In genomic region chr1:100785399-100786082, GRCh38 we compare ENCODE assay signal across 1 cellular context.
TF ChIP-seq lines count a peak whose summit lies in the region.

No MANE protein-coding gene starts in this region.

TF ChIP-seq in K562, 482 proteins besides CTCF, POLR2A, EP300 and RAD21 (continued from another document and continues in another):
- no peak for TF ChIP-seq ASH1L (IDR thresholded peaks at IDR 0.05; ENCODE audit: borderline replicate concordance, low read depth, partially characterized antibody)
- TF ChIP-seq HDAC8 (tag; IDR thresholded peaks at IDR 0.05): no peak
- TF ChIP-seq CAMTA2 (CRISPR knock-in tag; conservative IDR thresholded peaks at IDR 0.05): no peak
- no peak for TF ChIP-seq ZFX (CRISPR knock-in tag; IDR thresholded peaks at IDR 0.05)
- TF ChIP-seq NCOA1 (IDR thresholded peaks at IDR 0.05; ENCODE audit: low read depth): 0 out of 2 replicates have a peak, but pooled peaks have one; percentile 53
- peak; percentile 63; the same call in 1 of the 2 replicates for TF ChIP-seq TCF7 (IDR thresholded peaks at IDR 0.05; ENCODE audit: borderline replicate concordance)
- no peak for TF ChIP-seq PHTF2 (CRISPR knock-in tag; IDR thresholded peaks at IDR 0.05)
- TF ChIP-seq, protein P1, sequence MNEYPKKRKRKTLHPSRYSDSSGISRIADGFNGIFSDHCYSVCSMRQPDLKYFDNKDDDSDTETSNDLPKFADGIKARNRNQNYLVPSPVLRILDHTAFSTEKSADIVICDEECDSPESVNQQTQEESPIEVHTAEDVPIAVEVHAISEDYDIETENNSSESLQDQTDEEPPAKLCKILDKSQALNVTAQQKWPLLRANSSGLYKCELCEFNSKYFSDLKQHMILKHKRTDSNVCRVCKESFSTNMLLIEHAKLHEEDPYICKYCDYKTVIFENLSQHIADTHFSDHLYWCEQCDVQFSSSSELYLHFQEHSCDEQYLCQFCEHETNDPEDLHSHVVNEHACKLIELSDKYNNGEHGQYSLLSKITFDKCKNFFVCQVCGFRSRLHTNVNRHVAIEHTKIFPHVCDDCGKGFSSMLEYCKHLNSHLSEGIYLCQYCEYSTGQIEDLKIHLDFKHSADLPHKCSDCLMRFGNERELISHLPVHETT (CRISPR knock-in tag; conservative IDR thresholded peaks at IDR 0.05 in 1 of 2, IDR thresholded peaks at IDR 0.05 in 1 of 2): peak in 1 of 2 experiments; percentile 71; a peak in 1 of 4 replicates
- no peak for TF ChIP-seq PPARD (CRISPR knock-in tag; IDR thresholded peaks at IDR 0.05)
- TF ChIP-seq BRF2 (IDR thresholded peaks at IDR 0.05; ENCODE audit: borderline replicate concordance, insufficient read depth, insufficient read length): no peak
- TF ChIP-seq ZBTB17 (CRISPR knock-in tag; IDR thresholded peaks at IDR 0.05): no peak
- no peak for TF ChIP-seq ZNF507 (tag; conservative IDR thresholded peaks at IDR 0.05)
- TF ChIP-seq PHF8 (IDR thresholded peaks at IDR 0.05; ENCODE audit: borderline replicate concordance, low read length): 0 out of 2 replicates have a peak, but pooled peaks have one; percentile 9
- peak; percentile 13 to 61; a peak in 2 of 4 replicates for TF ChIP-seq KDM1A (IDR thresholded peaks at IDR 0.05)
- TF ChIP-seq ZFPM2 (CRISPR knock-in tag; IDR thresholded peaks at IDR 0.05): no peak
- TF ChIP-seq, protein P2, sequence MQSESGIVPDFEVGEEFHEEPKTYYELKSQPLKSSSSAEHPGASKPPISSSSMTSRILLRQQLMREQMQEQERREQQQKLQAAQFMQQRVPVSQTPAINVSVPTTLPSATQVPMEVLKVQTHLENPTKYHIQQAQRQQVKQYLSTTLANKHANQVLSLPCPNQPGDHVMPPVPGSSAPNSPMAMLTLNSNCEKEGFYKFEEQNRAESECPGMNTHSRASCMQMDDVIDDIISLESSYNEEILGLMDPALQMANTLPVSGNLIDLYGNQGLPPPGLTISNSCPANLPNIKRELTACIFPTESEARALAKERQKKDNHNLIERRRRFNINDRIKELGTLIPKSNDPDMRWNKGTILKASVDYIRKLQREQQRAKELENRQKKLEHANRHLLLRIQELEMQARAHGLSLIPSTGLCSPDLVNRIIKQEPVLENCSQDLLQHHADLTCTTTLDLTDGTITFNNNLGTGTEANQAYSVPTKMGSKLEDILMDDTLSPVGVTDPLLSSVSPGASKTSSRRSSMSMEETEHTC (IDR thresholded peaks at IDR 0.05): no peak
- TF ChIP-seq, protein P3, sequence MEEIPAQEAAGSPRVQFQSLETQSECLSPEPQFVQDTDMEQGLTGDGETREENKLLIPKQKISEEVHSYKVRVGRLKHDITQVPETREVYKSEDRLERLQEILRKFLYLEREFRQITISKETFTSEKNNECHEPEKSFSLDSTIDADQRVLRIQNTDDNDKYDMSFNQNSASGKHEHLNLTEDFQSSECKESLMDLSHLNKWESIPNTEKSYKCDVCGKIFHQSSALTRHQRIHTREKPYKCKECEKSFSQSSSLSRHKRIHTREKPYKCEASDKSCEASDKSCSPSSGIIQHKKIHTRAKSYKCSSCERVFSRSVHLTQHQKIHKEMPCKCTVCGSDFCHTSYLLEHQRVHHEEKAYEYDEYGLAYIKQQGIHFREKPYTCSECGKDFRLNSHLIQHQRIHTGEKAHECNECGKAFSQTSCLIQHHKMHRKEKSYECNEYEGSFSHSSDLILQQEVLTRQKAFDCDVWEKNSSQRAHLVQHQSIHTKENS (CRISPR knock-in tag; IDR thresholded peaks at IDR 0.05): no peak
- TF ChIP-seq RFX5 (IDR thresholded peaks at IDR 0.05; ENCODE audit: low read depth, low read length): no peak
- no peak for TF ChIP-seq E4F1 (CRISPR knock-in tag; IDR thresholded peaks at IDR 0.05; ENCODE audit: borderline replicate concordance)
- TF ChIP-seq GATAD2A (IDR thresholded peaks at IDR 0.05): no peak
- no peak for TF ChIP-seq MTF1 (CRISPR knock-in tag; IDR thresholded peaks at IDR 0.05; ENCODE audit: borderline replicate concordance)
- no peak for TF ChIP-seq MCM2 (IDR thresholded peaks at IDR 0.05; ENCODE audit: low read depth)
- no peak for TF ChIP-seq CREB5 (CRISPR knock-in tag; IDR thresholded peaks at IDR 0.05)
- TF ChIP-seq CSDE1 (IDR thresholded peaks at IDR 0.05): no peak
- no peak for TF ChIP-seq GATAD2B (IDR thresholded peaks at IDR 0.05; ENCODE audit: borderline replicate concordance)
- no peak for TF ChIP-seq ZNF277 (CRISPR knock-in tag; IDR thresholded peaks at IDR 0.05; ENCODE audit: borderline replicate concordance)
- TF ChIP-seq, protein P4, sequence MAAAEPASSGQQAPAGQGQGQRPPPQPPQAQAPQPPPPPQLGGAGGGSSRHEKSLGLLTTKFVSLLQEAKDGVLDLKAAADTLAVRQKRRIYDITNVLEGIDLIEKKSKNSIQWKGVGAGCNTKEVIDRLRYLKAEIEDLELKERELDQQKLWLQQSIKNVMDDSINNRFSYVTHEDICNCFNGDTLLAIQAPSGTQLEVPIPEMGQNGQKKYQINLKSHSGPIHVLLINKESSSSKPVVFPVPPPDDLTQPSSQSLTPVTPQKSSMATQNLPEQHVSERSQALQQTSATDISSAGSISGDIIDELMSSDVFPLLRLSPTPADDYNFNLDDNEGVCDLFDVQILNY (CRISPR knock-in tag; IDR thresholded peaks at IDR 0.05): no peak
- no peak for TF ChIP-seq ZNF436 (CRISPR knock-in tag; IDR thresholded peaks at IDR 0.05)
- TF ChIP-seq ZNF431 (CRISPR knock-in tag; IDR thresholded peaks at IDR 0.05): no peak
- TF ChIP-seq NR3C1 (CRISPR knock-in tag; IDR thresholded peaks at IDR 0.05): no peak
- peak; percentile 90 for TF ChIP-seq SMARCE1 (IDR thresholded peaks at IDR 0.05)
- peak; percentile 9; the same call in 1 of the 2 replicates for TF ChIP-seq PKNOX1 (IDR thresholded peaks at IDR 0.05)
- no peak for TF ChIP-seq ZNF197 (CRISPR knock-in tag; IDR thresholded peaks at IDR 0.05; ENCODE audit: low read depth)
- TF ChIP-seq, protein P5, sequence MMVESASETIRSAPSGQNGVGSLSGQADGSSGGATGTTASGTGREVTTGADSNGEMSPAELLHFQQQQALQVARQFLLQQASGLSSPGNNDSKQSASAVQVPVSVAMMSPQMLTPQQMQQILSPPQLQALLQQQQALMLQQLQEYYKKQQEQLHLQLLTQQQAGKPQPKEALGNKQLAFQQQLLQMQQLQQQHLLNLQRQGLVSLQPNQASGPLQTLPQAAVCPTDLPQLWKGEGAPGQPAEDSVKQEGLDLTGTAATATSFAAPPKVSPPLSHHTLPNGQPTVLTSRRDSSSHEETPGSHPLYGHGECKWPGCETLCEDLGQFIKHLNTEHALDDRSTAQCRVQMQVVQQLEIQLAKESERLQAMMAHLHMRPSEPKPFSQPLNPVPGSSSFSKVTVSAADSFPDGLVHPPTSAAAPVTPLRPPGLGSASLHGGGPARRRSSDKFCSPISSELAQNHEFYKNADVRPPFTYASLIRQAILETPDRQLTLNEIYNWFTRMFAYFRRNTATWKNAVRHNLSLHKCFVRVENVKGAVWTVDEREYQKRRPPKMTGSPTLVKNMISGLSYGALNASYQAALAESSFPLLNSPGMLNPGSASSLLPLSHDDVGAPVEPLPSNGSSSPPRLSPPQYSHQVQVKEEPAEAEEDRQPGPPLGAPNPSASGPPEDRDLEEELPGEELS (CRISPR knock-in tag; IDR thresholded peaks at IDR 0.05; ENCODE audit: borderline replicate concordance): no peak
- TF ChIP-seq ZBTB43 (CRISPR knock-in tag; IDR thresholded peaks at IDR 0.05): no peak
- TF ChIP-seq ELF2 (CRISPR knock-in tag; IDR thresholded peaks at IDR 0.05): no peak
- TF ChIP-seq UBTF (IDR thresholded peaks at IDR 0.05; ENCODE audit: borderline replicate concordance in 1 of 2, low read depth in 2 of 2, low read length in 2 of 2): no peak
- TF ChIP-seq, protein P6, sequence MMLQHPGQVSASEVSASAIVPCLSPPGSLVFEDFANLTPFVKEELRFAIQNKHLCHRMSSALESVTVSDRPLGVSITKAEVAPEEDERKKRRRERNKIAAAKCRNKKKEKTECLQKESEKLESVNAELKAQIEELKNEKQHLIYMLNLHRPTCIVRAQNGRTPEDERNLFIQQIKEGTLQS (IDR thresholded peaks at IDR 0.05): no peak
- TF ChIP-seq, protein P6 (CRISPR knock-in tag; conservative IDR thresholded peaks at IDR 0.05): no peak
- no peak for TF ChIP-seq ZNF253 (CRISPR knock-in tag; conservative IDR thresholded peaks at IDR 0.05)
- no peak for TF ChIP-seq SMARCA5 (IDR thresholded peaks at IDR 0.05)
- no peak for TF ChIP-seq ZNF143 (CRISPR knock-in tag; IDR thresholded peaks at IDR 0.05)
